1 cellular context compared by ENCODE assay signal in genomic region chr6:127102299-127102698, GRCh38.
TF ChIP-seq lines count a peak whose summit lies in the region.

No MANE protein-coding gene starts in this region.

TF ChIP-seq in A549, 52 proteins besides CTCF, POLR2A, EP300 and RAD21 (continued from another document):
- TF ChIP-seq MAZ (IDR thresholded peaks at IDR 0.05; ENCODE audit: borderline replicate concordance, low read depth, low read length) (no peak), JUNB (IDR thresholded peaks at IDR 0.05) (peak; percentile 100), RFX5 (IDR thresholded peaks at IDR 0.05) (no peak), MAFK (IDR thresholded peaks at IDR 0.05; ENCODE audit: partially characterized antibody) (peak; percentile 96), ZNF302 (CRISPR knock-in tag; IDR thresholded peaks at IDR 0.05) (no peak), HOXB5 (CRISPR knock-in tag; IDR thresholded peaks at IDR 0.05) (peak; percentile 96), JUN (IDR thresholded peaks at IDR 0.05) (peak; percentile 99), E2F6 (IDR thresholded peaks at IDR 0.05; ENCODE audit: borderline replicate concordance, low read depth) (no peak), HOXB13 (CRISPR knock-in tag; IDR thresholded peaks at IDR 0.05; ENCODE audit: low read depth) (peak; percentile 86; the same call in 1 of the 2 replicates), HMGXB4 (CRISPR knock-in tag; IDR thresholded peaks at IDR 0.05; ENCODE audit: borderline replicate concordance) (no peak), TFCP2L1 (CRISPR knock-in tag; IDR thresholded peaks at IDR 0.05) (no peak), HOXA7 (CRISPR knock-in tag; IDR thresholded peaks at IDR 0.05) (peak; percentile 79), RARB (CRISPR knock-in tag; IDR thresholded peaks at IDR 0.05) (peak; percentile 86; the same call in 1 of the 2 replicates), NFE2L2 (conservative IDR thresholded peaks at IDR 0.05; ENCODE audit: low read length) (peak; percentile 97)
- TF ChIP-seq, protein P1, sequence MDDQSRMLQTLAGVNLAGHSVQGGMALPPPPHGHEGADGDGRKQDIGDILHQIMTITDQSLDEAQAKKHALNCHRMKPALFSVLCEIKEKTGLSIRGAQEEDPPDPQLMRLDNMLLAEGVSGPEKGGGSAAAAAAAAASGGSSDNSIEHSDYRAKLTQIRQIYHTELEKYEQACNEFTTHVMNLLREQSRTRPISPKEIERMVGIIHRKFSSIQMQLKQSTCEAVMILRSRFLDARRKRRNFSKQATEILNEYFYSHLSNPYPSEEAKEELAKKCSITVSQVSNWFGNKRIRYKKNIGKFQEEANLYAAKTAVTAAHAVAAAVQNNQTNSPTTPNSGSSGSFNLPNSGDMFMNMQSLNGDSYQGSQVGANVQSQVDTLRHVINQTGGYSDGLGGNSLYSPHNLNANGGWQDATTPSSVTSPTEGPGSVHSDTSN (IDR thresholded peaks at IDR 0.05) = peak; percentile 77; the same call in 1 of the 2 replicates
- TF ChIP-seq, protein P2, sequence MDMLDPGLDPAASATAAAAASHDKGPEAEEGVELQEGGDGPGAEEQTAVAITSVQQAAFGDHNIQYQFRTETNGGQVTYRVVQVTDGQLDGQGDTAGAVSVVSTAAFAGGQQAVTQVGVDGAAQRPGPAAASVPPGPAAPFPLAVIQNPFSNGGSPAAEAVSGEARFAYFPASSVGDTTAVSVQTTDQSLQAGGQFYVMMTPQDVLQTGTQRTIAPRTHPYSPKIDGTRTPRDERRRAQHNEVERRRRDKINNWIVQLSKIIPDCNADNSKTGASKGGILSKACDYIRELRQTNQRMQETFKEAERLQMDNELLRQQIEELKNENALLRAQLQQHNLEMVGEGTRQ (IDR thresholded peaks at IDR 0.05) = no peak
- TF ChIP-seq, protein P3, sequence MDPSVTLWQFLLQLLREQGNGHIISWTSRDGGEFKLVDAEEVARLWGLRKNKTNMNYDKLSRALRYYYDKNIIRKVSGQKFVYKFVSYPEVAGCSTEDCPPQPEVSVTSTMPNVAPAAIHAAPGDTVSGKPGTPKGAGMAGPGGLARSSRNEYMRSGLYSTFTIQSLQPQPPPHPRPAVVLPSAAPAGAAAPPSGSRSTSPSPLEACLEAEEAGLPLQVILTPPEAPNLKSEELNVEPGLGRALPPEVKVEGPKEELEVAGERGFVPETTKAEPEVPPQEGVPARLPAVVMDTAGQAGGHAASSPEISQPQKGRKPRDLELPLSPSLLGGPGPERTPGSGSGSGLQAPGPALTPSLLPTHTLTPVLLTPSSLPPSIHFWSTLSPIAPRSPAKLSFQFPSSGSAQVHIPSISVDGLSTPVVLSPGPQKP (IDR thresholded peaks at IDR 0.05; ENCODE audit: low read depth, low read length) = no peak
